19 cellular contexts compared by ENCODE assay signal in genomic region chr4:54802336-54802735, GRCh38.
"Had no signal": no experiment of that assay in that cellular context is flagged by ENCODE, and none has a peak within 500 bp of the region (broad histone marks: within the 10 kb centered on the region; RNA-seq: fewer than 3 reads in every experiment).

No MANE protein-coding gene starts in this region.

- H3K27me3 ChIP-seq: ascending aorta, esophagus muscularis mucosa, neural progenitor cell, right atrium auricular region, tibial nerve, uterus had no signal

- H3K9ac ChIP-seq: neural progenitor cell had no signal

- H3K36me3 ChIP-seq: ascending aorta, esophagus muscularis mucosa, neural progenitor cell, prostate gland, right atrium auricular region, tibial nerve, uterus had no signal

- H3K4me3 ChIP-seq: ascending aorta, esophagus muscularis mucosa, mucosa of descending colon, neural progenitor cell, prostate gland, right atrium auricular region, skin epidermis, tibial nerve, uterus had no signal

- ATAC-seq: mucosa of descending colon; naive thymus-derived CD4-positive, alpha-beta T cell had no signal

- H2AFZ ChIP-seq: neural progenitor cell had no signal

- DNase-seq: activated CD4-positive, alpha-beta memory T cell treated with anti-CD3 and anti-CD28 coated beads, Interleukin-2, amount 10 ng/mL, durations not matched to agents 7 days and 5 days; activated CD4-positive, alpha-beta T cell treated with anti-CD3 and anti-CD28 coated beads for 48 hours; activated CD4-positive, CD25-positive, alpha-beta regulatory T cell; activated naive CD4-positive, alpha-beta T cell treated with anti-CD3 and anti-CD28 coated beads, Interleukin-2, amount 50 U/mL, for 16 hours; activated T-cell treated with anti-CD3 and anti-CD28 coated beads, Interleukin-2, amount 50 U/mL, for 1 hour; dermis blood vessel endothelial cell; effector memory CD4-positive, alpha-beta T cell; mesenchymal stem cell; mucosa of descending colon; naive thymus-derived CD4-positive, alpha-beta T cell; T1000; uterus had no signal

- H3K4me1 ChIP-seq: esophagus muscularis mucosa, neural progenitor cell, prostate gland, right atrium auricular region, tibial nerve, uterus had no signal

- H3K9me3 ChIP-seq: mucosa of descending colon, prostate gland, uterus had no signal

- H3K27ac ChIP-seq: ascending aorta, esophagus muscularis mucosa, neural progenitor cell, prostate gland, skin epidermis, tibial nerve, uterus had no signal

- H3K4me2 ChIP-seq: neural progenitor cell had no signal
